In the genomic region with DNA sequence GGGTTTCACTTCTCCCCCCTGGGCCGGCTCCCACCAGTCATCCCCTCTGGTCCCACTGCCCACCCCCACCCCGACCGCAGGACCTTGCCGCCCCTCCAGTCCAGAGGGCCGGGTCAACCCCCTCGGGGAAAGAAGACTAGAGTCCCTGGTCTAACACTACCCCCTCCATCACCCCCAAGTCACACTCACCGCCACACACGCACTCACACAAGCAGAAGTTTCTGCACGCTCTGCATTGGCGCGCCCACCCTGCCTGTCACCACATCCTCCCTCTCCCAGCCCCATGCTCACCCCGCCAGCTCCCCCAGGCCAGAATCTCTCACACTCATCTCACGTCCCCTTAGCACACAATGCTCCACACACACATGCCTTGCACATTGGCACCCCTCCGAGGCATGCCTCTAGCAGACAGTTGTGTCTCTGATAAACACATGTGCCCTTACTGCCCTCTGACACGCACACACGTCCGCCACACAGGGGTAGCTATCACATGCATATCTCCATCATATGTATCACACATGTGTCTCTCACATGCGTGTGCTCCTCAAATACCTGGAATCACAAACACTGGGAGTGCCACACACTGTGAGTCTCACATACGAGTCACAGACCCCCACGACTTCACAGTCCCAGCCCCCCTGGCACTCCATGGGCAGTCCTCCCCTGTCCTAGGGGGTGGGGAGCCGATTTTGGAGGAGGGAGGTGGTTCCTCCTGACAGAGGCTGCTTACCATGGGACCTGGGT, we compare ENCODE assay signal across 9 cellular contexts. TPM values are rescaled to one million over a fixed set of nuclear protein-coding genes. Genes with fewer than 3 reads are reported as not detected.
DNase-seq lines count a peak whose midpoint lies in the region; ATAC-seq, FAIRE-seq and TF ChIP-seq lines count a peak whose summit lies in the region.
"Had no signal": no experiment of that assay in that cellular context is flagged by ENCODE, and none has a peak within 500 bp of the region (broad histone marks: within the 10 kb centered on the region; RNA-seq: fewer than 3 reads in every experiment).

No MANE protein-coding gene starts in this region.

- H2AK5ac ChIP-seq in neuronal stem cell (ENCODE audit: low read depth, low read length) = peak overlapping the region; percentile 20

- no peak overlapping the region for H2BK120ac ChIP-seq in neuronal stem cell (ENCODE audit: low read depth, low read length)

- H2BK5ac ChIP-seq in neuronal stem cell (ENCODE audit: low read length) = no peak overlapping the region

- peak overlapping the region; percentile 6 for H3K18ac ChIP-seq in neuronal stem cell (ENCODE audit: low read length)

- no peaks in the 10 kb centered on the region for H3K9me1 ChIP-seq in endothelial cell of umbilical vein (replicated peaks; ENCODE audit: control insufficient read depth, extremely low read depth, insufficient read depth, low read length)

- no peaks in the 10 kb centered on the region for H4K20me1 ChIP-seq in endothelial cell of umbilical vein (replicated peaks; ENCODE audit: control insufficient read depth, extremely low read depth, insufficient read depth, low read length)

- H3K14ac ChIP-seq in neuronal stem cell (ENCODE audit: low read length) = peak overlapping the region; percentile 40

- WGBS in HUES64 = 65% methylated on average over 20 of the region's 21 CpGs
- WGBS in neuronal stem cell (ENCODE audit: extremely low coverage in 2 of 2, insufficient read length in 2 of 2, insufficient replicate concordance in 1 of 2), 2 donors = no CpG with 5 or more reads among the region's 21 CpGs

- dilution Hi-C loops in endothelial cell of umbilical vein (cut with MboI; ENCODE audit: extremely low pct_ligation_motif_present, low sequenced_read_pairs) = no loop called here

- H4K91ac ChIP-seq in neuronal stem cell (ENCODE audit: low read depth, low read length, poor library complexity) = no peak overlapping the region

- H3K4me2 ChIP-seq in endothelial cell of umbilical vein (ENCODE audit: insufficient read depth, low read length) (no peak overlapping the region), neuronal stem cell (ENCODE audit: insufficient read depth, low read length, poor library complexity, severe bottlenecking) (peak overlapping the region; percentile 56)

- TF ChIP-seq CTCF in AG09309 (IDR thresholded peaks at IDR 0.05; ENCODE audit: control insufficient read depth, insufficient read depth, low read depth, low read length, missing control alignments) (no peak), endothelial cell of umbilical vein (IDR thresholded peaks at IDR 0.05; ENCODE audit: extremely low read depth in 1 of 2, insufficient read depth in 1 of 2, low read depth in 1 of 2, low read length in 2 of 2) (no peak)

- TF ChIP-seq POLR2A in endothelial cell of umbilical vein (IDR thresholded peaks at IDR 0.05; ENCODE audit: low read depth, low read length) = no peak

- H3K4ac ChIP-seq in neuronal stem cell (ENCODE audit: low read length) = no peak overlapping the region

- FAIRE-seq in endothelial cell of umbilical vein (lab: Jason Lieb, UNC) = no peak
- FAIRE-seq: G401.6 had no signal

- POLR2A ChIA-PET in endothelial cell of umbilical vein (lab: Charles Lee) = no interaction called here

- H3K9me3 ChIP-seq in HUES64 (ENCODE audit: insufficient read depth, low read depth, low read length) (no peaks in the 10 kb centered on the region), endothelial cell of umbilical vein (replicated peaks; ENCODE audit: control insufficient read depth, insufficient read depth, low read length) (no peaks in the 10 kb centered on the region), neuronal stem cell (replicated peaks in 1 of 2; ENCODE audit: control insufficient read depth in 2 of 2, insufficient read depth in 1 of 2, low read depth in 1 of 2, low read length in 2 of 2) (peaks cover 0 to 2% of the 10 kb centered on the region in 2 donors)

- no peaks in the 10 kb centered on the region for H3K36me3 ChIP-seq in HUES64 (ENCODE audit: insufficient read depth, low read length)
- H3K36me3 ChIP-seq in endothelial cell of umbilical vein (ENCODE audit: control insufficient read depth in 2 of 2, extremely low read depth in 1 of 2, insufficient read depth in 2 of 2, low read length in 2 of 2) = no peaks in the 10 kb centered on the region
- no peaks in the 10 kb centered on the region for H3K36me3 ChIP-seq in neuronal stem cell (replicated peaks in 1 of 2; ENCODE audit: control insufficient read depth in 2 of 2, insufficient read depth in 2 of 2, low read length in 2 of 2)

- no peak overlapping the region for H3K23ac ChIP-seq in neuronal stem cell (ENCODE audit: low read depth, low read length, poor library complexity)

- H3K27me3 ChIP-seq in HUES64 (ENCODE audit: insufficient read depth, low read length) (peaks cover 20% of the 10 kb centered on the region), endothelial cell of umbilical vein (ENCODE audit: control insufficient read depth in 2 of 2, insufficient read depth in 2 of 2, low read length in 2 of 2) (peaks cover 6 to 11% of the 10 kb centered on the region in 2 experiments), neuronal stem cell (ENCODE audit: control insufficient read depth in 3 of 3, insufficient read depth in 3 of 3, low read depth in 1 of 3, low read length in 3 of 3) (peaks cover 0 to 23% (median 16%) of the 10 kb centered on the region in 3 experiments)

- no peak for DNase-seq in AG09309 (ENCODE audit: low read depth)
- no peak for DNase-seq in endothelial cell of umbilical vein (ENCODE audit: low read depth, low spot score)
- DNase-seq in neuronal stem cell (ENCODE audit: low spot score) = no peak
- no peak for DNase-seq in DMS153 (lab: John Stamatoyannopoulos, UW)

- H3K4me1 ChIP-seq in HUES64 (ENCODE audit: insufficient read depth, low read length) = peaks cover 11% of the 10 kb centered on the region
- peaks cover 5% of the 10 kb centered on the region for H3K4me1 ChIP-seq in endothelial cell of umbilical vein (ENCODE audit: control insufficient read depth, extremely low read depth, insufficient read depth, low read length)
- H3K4me1 ChIP-seq in neuronal stem cell (ENCODE audit: control insufficient read depth in 2 of 2, insufficient read depth in 1 of 2, low read depth in 1 of 2, low read length in 2 of 2) = peaks cover 9 to 23% of the 10 kb centered on the region in 2 donors

- CTCF ChIA-PET in endothelial cell of umbilical vein (lab: Charles Lee) = interaction anchor here (1.1 to 3.3 kb wide), 2 partner anchors 99 to 108 kb away, joined by 3 to 23 read pairs; no protein-coding TSS in a partner anchor

- peak overlapping the region; percentile 36 for H3K4me3 ChIP-seq in AG09309 (ENCODE audit: control insufficient read depth, low read depth, low read length)
- H3K4me3 ChIP-seq in HUES64 (ENCODE audit: low read length) = peak overlapping the region; percentile 48; the same call in 1 of the 2 replicates
- H3K4me3 ChIP-seq in endothelial cell of umbilical vein (replicated peaks in 1 of 3; ENCODE audit: insufficient read depth in 1 of 3, low read depth in 1 of 3, low read length in 3 of 3) = no peak overlapping the region
- peak overlapping the region in 1 of 2 donors; percentile 53 for H3K4me3 ChIP-seq in neuronal stem cell (ENCODE audit: low read length in 2 of 2)

- no peaks in the 10 kb centered on the region for H3K79me2 ChIP-seq in endothelial cell of umbilical vein (ENCODE audit: control insufficient read depth, insufficient read depth, low read length)

- H3K27ac ChIP-seq in HUES64 (ENCODE audit: low read depth, low read length) = no peak overlapping the region
- H3K27ac ChIP-seq in endothelial cell of umbilical vein (ENCODE audit: insufficient read depth, low read depth, low read length) = no peak overlapping the region
- no peak overlapping the region for H3K27ac ChIP-seq in neuronal stem cell (replicated peaks; ENCODE audit: low read length)

- peaks cover 4% of the 10 kb centered on the region for H3K79me1 ChIP-seq in neuronal stem cell (ENCODE audit: low read depth, low read length)

- no TSS peak for BruUV-seq in endothelial cell of umbilical vein (replicated peaks; lab: Mats Ljungman, UMichigan)

- ATAC-seq in HG03442 (IDR thresholded peaks at IDR 0.05; ENCODE audit: unreplicated experiment) = no peak
- ATAC-seq in GM21367 (IDR thresholded peaks at IDR 0.05; ENCODE audit: unreplicated experiment) = no peak
- ATAC-seq in activated CD4-positive, CD25-positive, alpha-beta regulatory T cell treated with anti-CD3 and anti-CD28 coated beads, Interleukin-2, amount 50 U/mL, for 24 hours = no peak

- H4K8ac ChIP-seq in neuronal stem cell (ENCODE audit: low read depth, low read length) = no peak overlapping the region

- H2AFZ ChIP-seq in endothelial cell of umbilical vein (ENCODE audit: low read depth, low read length) (no peak overlapping the region), neuronal stem cell (ENCODE audit: low read length) (no peak overlapping the region)

- no peak overlapping the region for H2BK12ac ChIP-seq in neuronal stem cell (ENCODE audit: low read length)

- no peak overlapping the region for H3K9ac ChIP-seq in HUES64 (ENCODE audit: low read depth, low read length)
- H3K9ac ChIP-seq in endothelial cell of umbilical vein (replicated peaks; ENCODE audit: extremely low read depth, insufficient read depth, low read length) = no peak overlapping the region
- no peak overlapping the region for H3K9ac ChIP-seq in neuronal stem cell (ENCODE audit: low read depth, low read length, poor library complexity)

- H2BK15ac ChIP-seq in neuronal stem cell (ENCODE audit: low read length) = no peak overlapping the region

- intact Hi-C loops in endothelial cell of umbilical vein (cut with micrococcal nuclease) = no loop called here

TF ChIP-seq in endothelial cell of umbilical vein, 7 proteins besides CTCF, POLR2A, EP300 and RAD21 (continues in another document):
- TF ChIP-seq EZH2 (IDR thresholded peaks at IDR 0.05; ENCODE audit: borderline replicate concordance, low read depth, low read length, severe bottlenecking) (peak; percentile 15), FOS (IDR thresholded peaks at IDR 0.05; ENCODE audit: borderline replicate concordance, insufficient read depth, low read length) (no peak), MAX (IDR thresholded peaks at IDR 0.05; ENCODE audit: insufficient read depth, insufficient read length) (no peak)

RNA-seq across cellular contexts. Expression of gene FBLN2, which starts 0.8 kb away (rescaled TPM):
- 16.0 TPM for polyA plus RNA-seq in HUES64 (2013, experiment 1 of 2)
- polyA plus RNA-seq in HUES64 (2013, experiment 2 of 2) = 30.2 TPM
- total RNA-seq in endothelial cell of umbilical vein = 0.07 and 1.4 TPM in 2 replicates
- polyA plus RNA-seq in endothelial cell of umbilical vein = 1.9 and 2.3 TPM in 2 replicates
- polyA plus RNA-seq in endothelial cell of umbilical vein (2011; cell fraction: cytosol; rRNA removed) = 0.65 and 1.4 TPM in 2 replicates
- polyA plus RNA-seq in endothelial cell of umbilical vein (2011; cell fraction: nucleus; rRNA removed) = 0.61 and 1.0 TPM in 2 replicates
- 0.23 and 0.85 TPM in 2 replicates for polyA plus RNA-seq in endothelial cell of umbilical vein (2012)
- 0.68 and 0.91 TPM in 2 replicates for polyA minus RNA-seq in endothelial cell of umbilical vein
- not detected for polyA minus RNA-seq in endothelial cell of umbilical vein (2011; cell fraction: cytosol; rRNA and poly(A)+ RNA removed)
- polyA minus RNA-seq in endothelial cell of umbilical vein (2011; cell fraction: nucleus; rRNA and poly(A)+ RNA removed) = 0.14 and 0.67 TPM in 2 replicates
- 12.1 TPM for polyA plus RNA-seq in neuronal stem cell (2013, experiment 1 of 2)
- 12.3 TPM for polyA plus RNA-seq in neuronal stem cell (2013, experiment 2 of 2)

Comparison
In these comparisons a context has a peak if more than half of its experiments do, and no peak if none do; other contexts are left out.
1. H3K4me3 ChIP-seq: peak in AG09309 (single experiment) and HUES64 (single experiment); none in endothelial cell of umbilical vein (0 of 3).